ENCODE assay signal across 23 cellular contexts in genomic region chr11:1348146-1348545, GRCh38.
"Had no signal": no experiment of that assay in that cellular context is flagged by ENCODE, and none has a peak within 500 bp of the region (broad histone marks: within the 10 kb centered on the region; RNA-seq: fewer than 3 reads in every experiment).

No MANE protein-coding gene starts in this region.

- H3K9me3 Mint-ChIP-seq: activated CD8-positive, alpha-beta T cell treated with anti-CD3 and anti-CD28 coated beads for 36 hours; activated naive CD4-positive, alpha-beta T cell treated with anti-CD3 and anti-CD28 coated beads, Interleukin-2, amount 10 ng/mL, durations not matched to agents 7 days and 5 days; activated naive CD8-positive, alpha-beta T cell treated with anti-CD3 and anti-CD28 coated beads for 36 hours; activated T-cell treated with anti-CD3 and anti-CD28 coated beads, Interleukin-2, amount 50 U/mL, for 24 hours; T-helper 1 cell treated with Interleukin-12 subunit alpha and Interleukin-12 subunit beta and Interleukin-4 antibody, amounts not matched to agents 30 μg/mL and 1 μg/mL, for 36 hours had no signal

- DNase-seq: activated CD4-positive, alpha-beta T cell treated with anti-CD3 and anti-CD28 coated beads for 4 hours; activated CD8-positive, alpha-beta T cell treated with anti-CD3 and anti-CD28 coated beads for 36 hours; activated gamma-delta T cell treated with Interleukin-2 at 50 U/mL for 16 hours; activated naive CD4-positive, alpha-beta T cell treated with anti-CD3 and anti-CD28 coated beads, Interleukin-2, amount 10 ng/mL, durations not matched to agents 7 days and 5 days; activated naive CD8-positive, alpha-beta T cell treated with anti-CD3 and anti-CD28 coated beads for 36 hours; activated T-cell treated with anti-CD3 and anti-CD28 coated beads, Interleukin-2, amount 50 U/mL, for 24 hours; brain microvascular endothelial cell; MG63; NCI-H1105; NCI-H1436; NCI-H1694 treated with DMSO at 0.1 percent for 48 hours; NCI-H2029 treated with DMSO at 0.1 percent for 48 hours; NCI-H345; NCI-H510A; NCI-H69; NK-92 treated with Interleukin-12 subunit alpha and Interleukin-12 subunit beta, amount 100 ng/mL, for 24 hours; OCI-M1; RPMI8226 had no signal

- H3K27me3 ChIP-seq: brain microvascular endothelial cell, cardiac muscle cell had no signal

- ATAC-seq: activated CD8-positive, alpha-beta T cell treated with anti-CD3 and anti-CD28 coated beads for 36 hours; Panc1; Right ventricle myocardium inferior had no signal

- H3K4me1 Mint-ChIP-seq: activated naive CD4-positive, alpha-beta T cell treated with anti-CD3 and anti-CD28 coated beads, Interleukin-2, amount 10 ng/mL, durations not matched to agents 7 days and 5 days had no signal

- H3K4me3 ChIP-seq: cardiac muscle cell, MG63, SK-N-MC had no signal

- H3K9me3 ChIP-seq: MG63 had no signal

- H3K36me3 Mint-ChIP-seq: activated naive CD4-positive, alpha-beta T cell treated with anti-CD3 and anti-CD28 coated beads, Interleukin-2, amount 10 ng/mL, durations not matched to agents 7 days and 5 days; activated naive CD8-positive, alpha-beta T cell treated with anti-CD3 and anti-CD28 coated beads for 36 hours had no signal

- H3K27me3 Mint-ChIP-seq: activated CD8-positive, alpha-beta T cell treated with anti-CD3 and anti-CD28 coated beads for 36 hours; activated naive CD4-positive, alpha-beta T cell treated with anti-CD3 and anti-CD28 coated beads, Interleukin-2, amount 10 ng/mL, durations not matched to agents 7 days and 5 days; activated naive CD8-positive, alpha-beta T cell treated with anti-CD3 and anti-CD28 coated beads for 36 hours; activated T-cell treated with anti-CD3 and anti-CD28 coated beads, Interleukin-2, amount 50 U/mL, for 24 hours had no signal

- H3K27ac ChIP-seq: brain microvascular endothelial cell, cardiac muscle cell, SK-N-MC had no signal

- H3K36me3 ChIP-seq: brain microvascular endothelial cell, cardiac muscle cell, MG63 had no signal

- H3K27ac Mint-ChIP-seq: activated CD8-positive, alpha-beta T cell treated with anti-CD3 and anti-CD28 coated beads for 36 hours; activated naive CD4-positive, alpha-beta T cell treated with anti-CD3 and anti-CD28 coated beads, Interleukin-2, amount 10 ng/mL, durations not matched to agents 7 days and 5 days; activated naive CD8-positive, alpha-beta T cell treated with anti-CD3 and anti-CD28 coated beads for 36 hours; activated T-cell treated with anti-CD3 and anti-CD28 coated beads, Interleukin-2, amount 50 U/mL, for 24 hours; T-helper 1 cell treated with Interleukin-12 subunit alpha and Interleukin-12 subunit beta and Interleukin-4 antibody, amounts not matched to agents 30 μg/mL and 1 μg/mL, for 36 hours had no signal

- H3K4me3 Mint-ChIP-seq: activated CD8-positive, alpha-beta T cell treated with anti-CD3 and anti-CD28 coated beads for 36 hours; activated naive CD4-positive, alpha-beta T cell treated with anti-CD3 and anti-CD28 coated beads, Interleukin-2, amount 10 ng/mL, durations not matched to agents 7 days and 5 days; activated naive CD8-positive, alpha-beta T cell treated with anti-CD3 and anti-CD28 coated beads for 36 hours; activated T-cell treated with anti-CD3 and anti-CD28 coated beads, Interleukin-2, amount 50 U/mL, for 24 hours; T-helper 1 cell treated with Interleukin-12 subunit alpha and Interleukin-12 subunit beta and Interleukin-4 antibody, amounts not matched to agents 30 μg/mL and 1 μg/mL, for 36 hours had no signal
